In genomic region chr7:27244488-27245123, GRCh38 we compare ENCODE assay signal across 1 cellular context.
TF ChIP-seq lines count a peak whose summit lies in the region.

No MANE protein-coding gene starts in this region.

TF ChIP-seq in IMR-90, 13 proteins besides CTCF, POLR2A, EP300 and RAD21:
- TF ChIP-seq BHLHE40 (IDR thresholded peaks at IDR 0.05; ENCODE audit: low read depth, low read length) (no peak), MAZ (IDR thresholded peaks at IDR 0.05; ENCODE audit: borderline replicate concordance, low read depth, low read length) (no peak)
